Comparison of ENCODE assay signal across 8 cellular contexts in genomic region chr9:79571309-79572031, GRCh38. TPM values are rescaled to one million over a fixed set of nuclear protein-coding genes. Genes with fewer than 3 reads are reported as not detected.
DNase-seq lines count a peak whose midpoint lies in the region; ATAC-seq lines count a peak whose summit lies in the region.

TSS of gene TLE4 (plus strand) at chr9:79571965. CDS start at chr9:79572791, 826 bp downstream.

- DNase-seq in C1 segment of cervical spinal cord (lab: John Stamatoyannopoulos, UW) (peak; percentile 97 to 100 (median 99)), NCI-H748 (lab: John Stamatoyannopoulos, UW; ENCODE audit: unreplicated experiment) (peak; percentile 100), dermis blood vessel endothelial cell (peak; percentile 100), left lobe of liver (ENCODE audit: low spot score) (peak; percentile 100)
- peak; percentile 98 to 99 for DNase-seq in activated CD4-positive, alpha-beta T cell treated with anti-CD3 and anti-CD28 coated beads, Interleukin-2, amount 50 U/mL, for 48 hours
- peak; percentile 98 to 99 for DNase-seq in stimulated activated CD4-positive, alpha-beta T cell treated with anti-CD3 and anti-CD28 coated beads, Interleukin-2, amount 100 ng/mL, for 24 hours

- ATAC-seq in GM19372 (IDR thresholded peaks at IDR 0.05; ENCODE audit: low read depth, unreplicated experiment) (peak; percentile 77), HG03558 (IDR thresholded peaks at IDR 0.05; ENCODE audit: extremely low read depth, unreplicated experiment) (peak; percentile 83), left lobe of liver (peak; percentile 91)

RNA-seq across cellular contexts. Expression of gene TLE4, which starts in this region (rescaled TPM):
- total RNA-seq in dermis blood vessel endothelial cell: 23.7 and 25.5 TPM in 2 replicates
- total RNA-seq in left lobe of liver: 3.4 TPM

Comparison
In these comparisons a context has a peak if more than half of its experiments do, and no peak if none do; other contexts are left out.
1. Peak in every context shown above with its lines: DNase-seq and ATAC-seq.